In the genomic region with DNA sequence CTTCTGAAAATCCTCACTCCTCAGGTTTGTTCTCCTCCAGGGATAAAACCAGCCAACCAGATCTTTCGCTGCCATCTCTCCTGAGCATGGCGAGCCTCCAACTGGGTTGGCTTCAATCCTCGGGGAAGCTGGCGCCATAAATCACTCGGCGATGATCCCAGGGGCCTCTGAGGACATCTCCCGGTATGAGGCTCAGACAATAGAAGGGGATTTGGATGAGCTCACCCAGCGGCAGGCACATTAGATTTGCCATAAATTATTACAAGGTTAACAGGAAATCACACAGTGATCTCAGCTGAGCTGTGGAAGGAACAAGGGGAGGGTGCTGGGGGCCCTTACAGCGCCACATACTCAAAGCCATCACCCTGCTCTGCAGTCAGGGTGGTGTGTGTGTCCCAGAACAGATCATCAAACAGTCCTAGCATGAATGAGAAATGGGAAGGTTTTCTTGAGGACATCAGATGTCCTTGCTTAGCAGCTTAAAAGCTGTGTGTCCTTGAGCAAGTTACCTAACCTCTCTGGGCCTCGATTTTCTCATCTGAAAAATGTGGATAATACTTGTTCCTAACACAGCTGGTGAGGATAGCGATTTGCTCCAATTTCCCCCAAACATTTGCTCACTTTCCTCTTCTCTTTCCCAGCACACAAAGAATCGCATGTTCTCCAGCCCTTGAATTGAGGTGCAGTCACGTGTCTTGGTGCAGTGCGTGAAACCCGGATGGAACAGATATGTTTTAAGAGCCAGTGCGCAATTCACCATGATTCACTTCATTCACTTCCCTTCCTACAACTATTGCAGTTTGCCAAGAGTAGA, we compare ENCODE assay signal across 1 cellular context.
TF ChIP-seq lines count a peak whose summit lies in the region.

No MANE protein-coding gene starts in this region.

TF ChIP-seq in GM23338, 12 proteins besides CTCF, POLR2A, EP300 and RAD21 (continued from another document):
- TF ChIP-seq, protein P1, sequence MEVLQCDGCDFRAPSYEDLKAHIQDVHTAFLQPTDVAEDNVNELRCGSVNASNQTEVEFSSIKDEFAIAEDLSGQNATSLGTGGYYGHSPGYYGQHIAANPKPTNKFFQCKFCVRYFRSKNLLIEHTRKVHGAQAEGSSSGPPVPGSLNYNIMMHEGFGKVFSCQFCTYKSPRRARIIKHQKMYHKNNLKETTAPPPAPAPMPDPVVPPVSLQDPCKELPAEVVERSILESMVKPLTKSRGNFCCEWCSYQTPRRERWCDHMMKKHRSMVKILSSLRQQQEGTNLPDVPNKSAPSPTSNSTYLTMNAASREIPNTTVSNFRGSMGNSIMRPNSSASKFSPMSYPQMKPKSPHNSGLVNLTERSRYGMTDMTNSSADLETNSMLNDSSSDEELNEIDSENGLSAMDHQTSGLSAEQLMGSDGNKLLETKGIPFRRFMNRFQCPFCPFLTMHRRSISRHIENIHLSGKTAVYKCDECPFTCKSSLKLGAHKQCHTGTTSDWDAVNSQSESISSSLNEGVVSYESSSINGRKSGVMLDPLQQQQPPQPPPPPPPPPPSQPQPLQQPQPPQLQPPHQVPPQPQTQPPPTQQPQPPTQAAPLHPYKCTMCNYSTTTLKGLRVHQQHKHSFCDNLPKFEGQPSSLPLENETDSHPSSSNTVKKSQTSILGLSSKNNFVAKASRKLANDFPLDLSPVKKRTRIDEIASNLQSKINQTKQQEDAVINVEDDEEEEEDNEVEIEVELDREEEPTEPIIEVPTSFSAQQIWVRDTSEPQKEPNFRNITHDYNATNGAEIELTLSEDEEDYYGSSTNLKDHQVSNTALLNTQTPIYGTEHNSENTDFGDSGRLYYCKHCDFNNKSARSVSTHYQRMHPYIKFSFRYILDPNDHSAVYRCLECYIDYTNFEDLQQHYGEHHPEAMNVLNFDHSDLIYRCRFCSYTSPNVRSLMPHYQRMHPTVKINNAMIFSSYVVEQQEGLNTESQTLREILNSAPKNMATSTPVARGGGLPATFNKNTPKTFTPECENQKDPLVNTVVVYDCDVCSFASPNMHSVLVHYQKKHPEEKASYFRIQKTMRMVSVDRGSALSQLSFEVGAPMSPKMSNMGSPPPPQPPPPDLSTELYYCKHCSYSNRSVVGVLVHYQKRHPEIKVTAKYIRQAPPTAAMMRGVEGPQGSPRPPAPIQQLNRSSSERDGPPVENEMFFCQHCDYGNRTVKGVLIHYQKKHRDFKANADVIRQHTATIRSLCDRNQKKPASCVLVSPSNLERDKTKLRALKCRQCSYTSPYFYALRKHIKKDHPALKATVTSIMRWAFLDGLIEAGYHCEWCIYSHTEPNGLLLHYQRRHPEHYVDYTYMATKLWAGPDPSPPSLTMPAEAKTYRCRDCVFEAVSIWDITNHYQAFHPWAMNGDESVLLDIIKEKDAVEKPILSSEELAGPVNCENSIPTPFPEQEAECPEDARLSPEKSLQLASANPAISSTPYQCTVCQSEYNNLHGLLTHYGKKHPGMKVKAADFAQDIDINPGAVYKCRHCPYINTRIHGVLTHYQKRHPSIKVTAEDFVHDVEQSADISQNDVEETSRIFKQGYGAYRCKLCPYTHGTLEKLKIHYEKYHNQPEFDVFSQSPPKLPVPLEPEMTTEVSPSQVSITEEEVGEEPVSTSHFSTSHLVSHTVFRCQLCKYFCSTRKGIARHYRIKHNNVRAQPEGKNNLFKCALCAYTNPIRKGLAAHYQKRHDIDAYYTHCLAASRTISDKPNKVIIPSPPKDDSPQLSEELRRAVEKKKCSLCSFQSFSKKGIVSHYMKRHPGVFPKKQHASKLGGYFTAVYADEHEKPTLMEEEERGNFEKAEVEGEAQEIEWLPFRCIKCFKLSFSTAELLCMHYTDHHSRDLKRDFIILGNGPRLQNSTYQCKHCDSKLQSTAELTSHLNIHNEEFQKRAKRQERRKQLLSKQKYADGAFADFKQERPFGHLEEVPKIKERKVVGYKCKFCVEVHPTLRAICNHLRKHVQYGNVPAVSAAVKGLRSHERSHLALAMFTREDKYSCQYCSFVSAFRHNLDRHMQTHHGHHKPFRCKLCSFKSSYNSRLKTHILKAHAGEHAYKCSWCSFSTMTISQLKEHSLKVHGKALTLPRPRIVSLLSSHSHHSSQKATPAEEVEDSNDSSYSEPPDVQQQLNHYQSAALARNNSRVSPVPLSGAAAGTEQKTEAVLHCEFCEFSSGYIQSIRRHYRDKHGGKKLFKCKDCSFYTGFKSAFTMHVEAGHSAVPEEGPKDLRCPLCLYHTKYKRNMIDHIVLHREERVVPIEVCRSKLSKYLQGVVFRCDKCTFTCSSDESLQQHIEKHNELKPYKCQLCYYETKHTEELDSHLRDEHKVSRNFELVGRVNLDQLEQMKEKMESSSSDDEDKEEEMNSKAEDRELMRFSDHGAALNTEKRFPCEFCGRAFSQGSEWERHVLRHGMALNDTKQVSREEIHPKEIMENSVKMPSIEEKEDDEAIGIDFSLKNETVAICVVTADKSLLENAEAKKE (CRISPR knock-in tag; IDR thresholded peaks at IDR 0.05), result no peak
- no peak for TF ChIP-seq POLR2AphosphoS5 (IDR thresholded peaks at IDR 0.05; ENCODE audit: low read depth)
- no peak for TF ChIP-seq ZNF114 (CRISPR knock-in tag; IDR thresholded peaks at IDR 0.05)
- TF ChIP-seq, protein P2, sequence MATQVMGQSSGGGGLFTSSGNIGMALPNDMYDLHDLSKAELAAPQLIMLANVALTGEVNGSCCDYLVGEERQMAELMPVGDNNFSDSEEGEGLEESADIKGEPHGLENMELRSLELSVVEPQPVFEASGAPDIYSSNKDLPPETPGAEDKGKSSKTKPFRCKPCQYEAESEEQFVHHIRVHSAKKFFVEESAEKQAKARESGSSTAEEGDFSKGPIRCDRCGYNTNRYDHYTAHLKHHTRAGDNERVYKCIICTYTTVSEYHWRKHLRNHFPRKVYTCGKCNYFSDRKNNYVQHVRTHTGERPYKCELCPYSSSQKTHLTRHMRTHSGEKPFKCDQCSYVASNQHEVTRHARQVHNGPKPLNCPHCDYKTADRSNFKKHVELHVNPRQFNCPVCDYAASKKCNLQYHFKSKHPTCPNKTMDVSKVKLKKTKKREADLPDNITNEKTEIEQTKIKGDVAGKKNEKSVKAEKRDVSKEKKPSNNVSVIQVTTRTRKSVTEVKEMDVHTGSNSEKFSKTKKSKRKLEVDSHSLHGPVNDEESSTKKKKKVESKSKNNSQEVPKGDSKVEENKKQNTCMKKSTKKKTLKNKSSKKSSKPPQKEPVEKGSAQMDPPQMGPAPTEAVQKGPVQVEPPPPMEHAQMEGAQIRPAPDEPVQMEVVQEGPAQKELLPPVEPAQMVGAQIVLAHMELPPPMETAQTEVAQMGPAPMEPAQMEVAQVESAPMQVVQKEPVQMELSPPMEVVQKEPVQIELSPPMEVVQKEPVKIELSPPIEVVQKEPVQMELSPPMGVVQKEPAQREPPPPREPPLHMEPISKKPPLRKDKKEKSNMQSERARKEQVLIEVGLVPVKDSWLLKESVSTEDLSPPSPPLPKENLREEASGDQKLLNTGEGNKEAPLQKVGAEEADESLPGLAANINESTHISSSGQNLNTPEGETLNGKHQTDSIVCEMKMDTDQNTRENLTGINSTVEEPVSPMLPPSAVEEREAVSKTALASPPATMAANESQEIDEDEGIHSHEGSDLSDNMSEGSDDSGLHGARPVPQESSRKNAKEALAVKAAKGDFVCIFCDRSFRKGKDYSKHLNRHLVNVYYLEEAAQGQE (IDR thresholded peaks at IDR 0.05; ENCODE audit: unreplicated experiment), result no peak
- no peak for TF ChIP-seq CREB1 (CRISPR knock-in tag; IDR thresholded peaks at IDR 0.05; ENCODE audit: low read depth)
- TF ChIP-seq EZH2 (IDR thresholded peaks at IDR 0.05; ENCODE audit: low read depth, unreplicated experiment), result no peak
- TF ChIP-seq EZH2phosphoT487 (IDR thresholded peaks at IDR 0.05; ENCODE audit: unreplicated experiment), result no peak
